ENCODE assay signal across 1 cellular context in genomic region chrX:119235872-119236598, GRCh38.
A peak's percentile ranks its signal among the peaks of the same experiment; 100 is the strongest.
TF ChIP-seq lines count a peak whose summit lies in the region.

Gene PGRMC1, plus strand, starts transcription at chrX:119236285. Its CDS starts 79 bp downstream, at chrX:119236364.

TF ChIP-seq in HEK293, 187 proteins besides CTCF, POLR2A, EP300 and RAD21 (continued from another document):
- TF ChIP-seq ZNF513 (tag by site-specific recombination; IDR thresholded peaks at IDR 0.05) = no peak
- TF ChIP-seq ZNF26 (tag by site-specific recombination; IDR thresholded peaks at IDR 0.05) = no peak
- TF ChIP-seq YY1 (tag by site-specific recombination; IDR thresholded peaks at IDR 0.05) = 0 out of 2 replicates have a peak, but pooled peaks have one; percentile 77
- 0 out of 2 replicates have a peak, but pooled peaks have one; percentile 14 for TF ChIP-seq ZNF366 (tag by site-specific recombination; conservative IDR thresholded peaks at IDR 0.05)
- TF ChIP-seq SCRT2 (tag by site-specific recombination; IDR thresholded peaks at IDR 0.05) = peak; percentile 96
- TF ChIP-seq ZNF596 (tag by site-specific recombination; IDR thresholded peaks at IDR 0.05) = peak; percentile 44
- TF ChIP-seq MZF1 (tag by site-specific recombination; IDR thresholded peaks at IDR 0.05; ENCODE audit: borderline replicate concordance) = no peak
- no peak for TF ChIP-seq PRDM4 (tag by site-specific recombination; IDR thresholded peaks at IDR 0.05)
- TF ChIP-seq ZNF670 (tag by site-specific recombination; IDR thresholded peaks at IDR 0.05; ENCODE audit: low read depth) = no peak
- TF ChIP-seq ZNF280D (tag by site-specific recombination; IDR thresholded peaks at IDR 0.05) = no peak
- TF ChIP-seq PBX3 (CRISPR knock-in tag; IDR thresholded peaks at IDR 0.05) = 0 out of 2 replicates have a peak, but pooled peaks have one; percentile 44
- TF ChIP-seq ZNF501 (tag by site-specific recombination; IDR thresholded peaks at IDR 0.05) = peak; percentile 47; the same call in 1 of the 2 replicates
- TF ChIP-seq ZNF2 (tag by site-specific recombination; IDR thresholded peaks at IDR 0.05) = 0 out of 2 replicates have a peak, but pooled peaks have one; percentile 25
- peak; percentile 94 for TF ChIP-seq ZNF335 (tag by site-specific recombination; conservative IDR thresholded peaks at IDR 0.05)
- 0 out of 2 replicates have a peak, but pooled peaks have one; percentile 23 for TF ChIP-seq ZNF629 (tag by site-specific recombination; IDR thresholded peaks at IDR 0.05)
- peak; percentile 50; the same call in 1 of the 2 replicates for TF ChIP-seq ZBTB20 (tag by site-specific recombination; IDR thresholded peaks at IDR 0.05)
- peak; percentile 79 for TF ChIP-seq SCRT1 (tag by site-specific recombination; IDR thresholded peaks at IDR 0.05; ENCODE audit: borderline replicate concordance)
- 0 out of 2 replicates have a peak, but pooled peaks have one; percentile 34 for TF ChIP-seq ZNF561 (tag by site-specific recombination; IDR thresholded peaks at IDR 0.05; ENCODE audit: borderline replicate concordance)
- TF ChIP-seq ZNF302 (tag by site-specific recombination; IDR thresholded peaks at IDR 0.05; ENCODE audit: low read depth) = no peak
- TF ChIP-seq ZBTB8A (tag by site-specific recombination; IDR thresholded peaks at IDR 0.05) = peak; percentile 65; the same call in 1 of the 2 replicates
- 0 out of 2 replicates have a peak, but pooled peaks have one; percentile 12 for TF ChIP-seq WT1 (tag by site-specific recombination; IDR thresholded peaks at IDR 0.05)
